15 cellular contexts compared by ENCODE assay signal in genomic region chr5:168607946-168608345, GRCh38. TPM values are rescaled to one million over a fixed set of nuclear protein-coding genes. Genes with fewer than 3 reads are reported as not detected.
A peak's percentile ranks its signal among the peaks of the same experiment; 100 is the strongest.
DNase-seq lines count a peak whose midpoint lies in the region; ATAC-seq and TF ChIP-seq lines count a peak whose summit lies in the region.
"Had no signal": no experiment of that assay in that cellular context is flagged by ENCODE, and none has a peak within 500 bp of the region (broad histone marks: within the 10 kb centered on the region; RNA-seq: fewer than 3 reads in every experiment).

No MANE protein-coding gene starts in this region.

- peak; percentile 32 to 65 for ATAC-seq in natural killer cell treated with Interleukin-12 subunit alpha and Interleukin-12 subunit beta and Interleukin-15 and Interleukin-18, amount 100 ng/mL, for 72 hours
- ATAC-seq in natural killer cell: no peak
- ATAC-seq in GM21786 (IDR thresholded peaks at IDR 0.05; ENCODE audit: unreplicated experiment): peak; percentile 72
- ATAC-seq in activated CD8-positive, alpha-beta T cell treated with anti-CD3 and anti-CD28 coated beads for 36 hours: peak; percentile 83
- ATAC-seq: Panc1 had no signal

- CTCF ChIA-PET in activated CD8-positive, alpha-beta T cell treated with anti-CD3 and anti-CD28 coated beads for 36 hours (lab: Charles Lee): no interaction called here

- POLR2A ChIA-PET in activated CD8-positive, alpha-beta T cell treated with anti-CD3 and anti-CD28 coated beads for 36 hours (lab: Charles Lee): no interaction called here

- no peak for DNase-seq in natural killer cell treated with Interleukin-12 subunit alpha and Interleukin-12 subunit beta and Interleukin-15 and Interleukin-18, amount 100 ng/mL, for 72 hours (ENCODE audit: low spot score)
- DNase-seq in natural killer cell (no peak), NCI-H748 (lab: John Stamatoyannopoulos, UW; ENCODE audit: unreplicated experiment) (no peak), GM13976 (ENCODE audit: low spot score) (no peak), NCI-H510A (lab: John Stamatoyannopoulos, UW) (no peak)
- peak; percentile 64 for DNase-seq in activated CD8-positive, alpha-beta T cell treated with anti-CD3 and anti-CD28 coated beads for 36 hours
- DNase-seq: amniotic stem cell, DMS153, mesenchymal stem cell, nucleus accumbens, small intestine had no signal

- no peaks in the 10 kb centered on the region for H3K36me3 Mint-ChIP-seq in natural killer cell treated with Interleukin-12 subunit alpha and Interleukin-12 subunit beta and Interleukin-15 and Interleukin-18, amount 100 ng/mL, for 72 hours
- no peaks in the 10 kb centered on the region for H3K36me3 Mint-ChIP-seq in natural killer cell
- no peaks in the 10 kb centered on the region for H3K36me3 Mint-ChIP-seq in activated CD8-positive, alpha-beta T cell treated with anti-CD3 and anti-CD28 coated beads for 36 hours (ENCODE audit: low read depth)
- H3K36me3 Mint-ChIP-seq in stimulated activated naive CD8-positive, alpha-beta T cell treated with anti-CD3 and anti-CD28 coated beads, Interleukin-15, Interleukin-2, amounts not matched to agents 100 ng/mL and 50 ng/mL, for 24 hours (ENCODE audit: low read depth): no peaks in the 10 kb centered on the region

- no peak overlapping the region for H3K4me3 Mint-ChIP-seq in natural killer cell treated with Interleukin-12 subunit alpha and Interleukin-12 subunit beta and Interleukin-15 and Interleukin-18, amount 100 ng/mL, for 72 hours
- H3K4me3 Mint-ChIP-seq in natural killer cell: no peak overlapping the region
- H3K4me3 Mint-ChIP-seq in activated CD8-positive, alpha-beta T cell treated with anti-CD3 and anti-CD28 coated beads for 36 hours: no peak overlapping the region
- no peak overlapping the region for H3K4me3 Mint-ChIP-seq in stimulated activated naive CD8-positive, alpha-beta T cell treated with anti-CD3 and anti-CD28 coated beads, Interleukin-15, Interleukin-2, amounts not matched to agents 100 ng/mL and 50 ng/mL, for 24 hours
- H3K4me3 Mint-ChIP-seq: dendritic cell treated with granulocyte-macrophage colony-stimulating factor and Interleukin-4, amounts not matched to agents 40 ng/mL and 50 ng/mL, for 4 days had no signal

- H3K27me3 Mint-ChIP-seq in natural killer cell treated with Interleukin-12 subunit alpha and Interleukin-12 subunit beta and Interleukin-15 and Interleukin-18, amount 100 ng/mL, for 72 hours: no peaks in the 10 kb centered on the region
- H3K27me3 Mint-ChIP-seq in natural killer cell (ENCODE audit: low read depth in 2 of 2): peaks cover 0 to 9% of the 10 kb centered on the region in 2 donors
- no peaks in the 10 kb centered on the region for H3K27me3 Mint-ChIP-seq in activated CD8-positive, alpha-beta T cell treated with anti-CD3 and anti-CD28 coated beads for 36 hours
- H3K27me3 Mint-ChIP-seq in stimulated activated naive CD8-positive, alpha-beta T cell treated with anti-CD3 and anti-CD28 coated beads, Interleukin-15, Interleukin-2, amounts not matched to agents 100 ng/mL and 50 ng/mL, for 24 hours: no peaks in the 10 kb centered on the region

- H3K4me1 Mint-ChIP-seq in natural killer cell treated with Interleukin-12 subunit alpha and Interleukin-12 subunit beta and Interleukin-15 and Interleukin-18, amount 100 ng/mL, for 72 hours (ENCODE audit: low read depth in 2 of 2): peaks cover 4 to 15% of the 10 kb centered on the region in 2 donors
- peaks cover 4 to 5% of the 10 kb centered on the region in 2 donors for H3K4me1 Mint-ChIP-seq in natural killer cell
- H3K4me1 Mint-ChIP-seq in activated CD8-positive, alpha-beta T cell treated with anti-CD3 and anti-CD28 coated beads for 36 hours (ENCODE audit: low read depth): peaks cover 15% of the 10 kb centered on the region
- H3K4me1 Mint-ChIP-seq in stimulated activated naive CD8-positive, alpha-beta T cell treated with anti-CD3 and anti-CD28 coated beads, Interleukin-15, Interleukin-2, amounts not matched to agents 100 ng/mL and 50 ng/mL, for 24 hours (ENCODE audit: low read depth): peaks cover 17% of the 10 kb centered on the region

- in situ Hi-C loops in GM13976 (cut with MboI; ENCODE audit: low sequenced_read_pairs, unreplicated experiment): no loop called here

- H3K9me3 Mint-ChIP-seq in natural killer cell treated with Interleukin-12 subunit alpha and Interleukin-12 subunit beta and Interleukin-15 and Interleukin-18, amount 100 ng/mL, for 72 hours: no peaks in the 10 kb centered on the region
- no peaks in the 10 kb centered on the region for H3K9me3 Mint-ChIP-seq in natural killer cell
- no peaks in the 10 kb centered on the region for H3K9me3 Mint-ChIP-seq in activated CD8-positive, alpha-beta T cell treated with anti-CD3 and anti-CD28 coated beads for 36 hours
- H3K9me3 Mint-ChIP-seq in stimulated activated naive CD8-positive, alpha-beta T cell treated with anti-CD3 and anti-CD28 coated beads, Interleukin-15, Interleukin-2, amounts not matched to agents 100 ng/mL and 50 ng/mL, for 24 hours: no peaks in the 10 kb centered on the region
- H3K9me3 Mint-ChIP-seq: dendritic cell treated with granulocyte-macrophage colony-stimulating factor and Interleukin-4, amounts not matched to agents 40 ng/mL and 50 ng/mL, for 4 days had no signal

- no peak for TF ChIP-seq CTCF in natural killer cell (IDR thresholded peaks at IDR 0.05)
- TF ChIP-seq CTCF in activated CD8-positive, alpha-beta T cell treated with anti-CD3 and anti-CD28 coated beads for 36 hours (IDR thresholded peaks at IDR 0.05): no peak
- no peak for TF ChIP-seq CTCF in GM13976 (IDR thresholded peaks at IDR 0.05; ENCODE audit: borderline replicate concordance, control extremely low read depth, extremely low read depth, insufficient read depth, missing control alignments)

- no peak overlapping the region for H3K27ac Mint-ChIP-seq in natural killer cell treated with Interleukin-12 subunit alpha and Interleukin-12 subunit beta and Interleukin-15 and Interleukin-18, amount 100 ng/mL, for 72 hours
- no peak overlapping the region for H3K27ac Mint-ChIP-seq in natural killer cell
- H3K27ac Mint-ChIP-seq in activated CD8-positive, alpha-beta T cell treated with anti-CD3 and anti-CD28 coated beads for 36 hours: no peak overlapping the region
- H3K27ac Mint-ChIP-seq in stimulated activated naive CD8-positive, alpha-beta T cell treated with anti-CD3 and anti-CD28 coated beads, Interleukin-15, Interleukin-2, amounts not matched to agents 100 ng/mL and 50 ng/mL, for 24 hours: peak overlapping the region; percentile 29
- H3K27ac Mint-ChIP-seq: dendritic cell treated with granulocyte-macrophage colony-stimulating factor and Interleukin-4, amounts not matched to agents 40 ng/mL and 50 ng/mL, for 4 days had no signal

- intact Hi-C loops in natural killer cell (cut with micrococcal nuclease): no loop called here
- intact Hi-C loops in activated CD8-positive, alpha-beta T cell treated with anti-CD3 and anti-CD28 coated beads for 36 hours (cut with micrococcal nuclease): no loop called here

RNA-seq across cellular contexts. Expression of gene PANK3, which starts 28.8 kb away (rescaled TPM):
- total RNA-seq in natural killer cell treated with Interleukin-12 subunit alpha and Interleukin-12 subunit beta and Interleukin-15 and Interleukin-18, amount 100 ng/mL, for 72 hours: 10 to 100 TPM; 71.1 to 75.2 TPM
- 10 to 100 TPM; 39.7 to 50.0 (median 46.9) TPM for total RNA-seq in natural killer cell
- 10 to 100 TPM; 58.7 to 60.6 TPM for total RNA-seq in activated CD8-positive, alpha-beta T cell treated with anti-CD3 and anti-CD28 coated beads for 36 hours

Comparison
In these comparisons a context has a peak if more than half of its experiments do, and no peak if none do; other contexts are left out.
1. ATAC-seq: peak in natural killer cell treated with Interleukin-12 subunit alpha and Interleukin-12 subunit beta and Interleukin-15 and Interleukin-18, amount 100 ng/mL, for 72 hours (2 of 2), GM21786 (single experiment) and activated CD8-positive, alpha-beta T cell treated with anti-CD3 and anti-CD28 coated beads for 36 hours (single experiment); none in natural killer cell (0 of 3).